Comparison of ENCODE assay signal across 1 cellular context in the genomic region with DNA sequence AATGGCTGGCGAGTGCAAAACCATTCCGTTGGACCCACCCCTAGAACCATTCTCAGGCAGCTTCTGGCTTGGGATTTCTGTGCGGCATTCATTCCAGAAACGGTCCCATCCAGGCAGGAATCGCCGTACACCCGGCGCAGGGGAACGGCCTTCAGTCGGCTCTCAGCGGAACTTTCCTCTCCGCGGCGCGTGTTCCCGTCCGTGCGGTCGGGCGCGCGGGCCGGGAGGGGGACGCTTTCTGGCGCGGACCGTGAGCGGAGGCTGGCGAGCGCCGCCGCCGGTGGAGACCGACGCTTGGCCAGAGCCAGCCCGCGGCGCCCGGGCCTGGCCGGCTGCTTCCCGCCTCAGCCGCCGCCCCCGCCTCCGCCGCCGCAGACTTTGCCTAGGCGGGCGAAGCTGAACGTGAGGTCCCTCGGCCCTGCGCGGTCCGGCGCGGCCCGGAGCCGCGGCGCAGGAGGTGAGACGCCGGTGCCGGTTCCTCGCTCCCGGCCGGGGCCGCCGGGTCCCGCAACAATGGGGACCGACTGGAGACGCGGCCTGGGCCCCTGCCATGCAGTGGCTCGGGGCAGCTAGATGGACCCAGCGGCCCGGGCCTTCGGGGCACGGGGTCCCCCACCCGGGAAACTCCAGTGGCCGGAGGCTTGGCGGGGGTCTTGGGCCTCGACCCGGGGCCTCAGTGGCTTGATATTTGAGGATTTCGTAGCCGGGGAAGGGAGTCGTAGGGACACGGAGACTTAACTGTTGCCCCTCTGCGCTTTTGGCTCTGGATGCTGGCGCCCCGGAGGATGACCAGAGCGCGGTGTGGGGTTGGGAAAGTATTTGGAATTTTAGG.
TF ChIP-seq lines count a peak whose summit lies in the region.

A gene with protein sequence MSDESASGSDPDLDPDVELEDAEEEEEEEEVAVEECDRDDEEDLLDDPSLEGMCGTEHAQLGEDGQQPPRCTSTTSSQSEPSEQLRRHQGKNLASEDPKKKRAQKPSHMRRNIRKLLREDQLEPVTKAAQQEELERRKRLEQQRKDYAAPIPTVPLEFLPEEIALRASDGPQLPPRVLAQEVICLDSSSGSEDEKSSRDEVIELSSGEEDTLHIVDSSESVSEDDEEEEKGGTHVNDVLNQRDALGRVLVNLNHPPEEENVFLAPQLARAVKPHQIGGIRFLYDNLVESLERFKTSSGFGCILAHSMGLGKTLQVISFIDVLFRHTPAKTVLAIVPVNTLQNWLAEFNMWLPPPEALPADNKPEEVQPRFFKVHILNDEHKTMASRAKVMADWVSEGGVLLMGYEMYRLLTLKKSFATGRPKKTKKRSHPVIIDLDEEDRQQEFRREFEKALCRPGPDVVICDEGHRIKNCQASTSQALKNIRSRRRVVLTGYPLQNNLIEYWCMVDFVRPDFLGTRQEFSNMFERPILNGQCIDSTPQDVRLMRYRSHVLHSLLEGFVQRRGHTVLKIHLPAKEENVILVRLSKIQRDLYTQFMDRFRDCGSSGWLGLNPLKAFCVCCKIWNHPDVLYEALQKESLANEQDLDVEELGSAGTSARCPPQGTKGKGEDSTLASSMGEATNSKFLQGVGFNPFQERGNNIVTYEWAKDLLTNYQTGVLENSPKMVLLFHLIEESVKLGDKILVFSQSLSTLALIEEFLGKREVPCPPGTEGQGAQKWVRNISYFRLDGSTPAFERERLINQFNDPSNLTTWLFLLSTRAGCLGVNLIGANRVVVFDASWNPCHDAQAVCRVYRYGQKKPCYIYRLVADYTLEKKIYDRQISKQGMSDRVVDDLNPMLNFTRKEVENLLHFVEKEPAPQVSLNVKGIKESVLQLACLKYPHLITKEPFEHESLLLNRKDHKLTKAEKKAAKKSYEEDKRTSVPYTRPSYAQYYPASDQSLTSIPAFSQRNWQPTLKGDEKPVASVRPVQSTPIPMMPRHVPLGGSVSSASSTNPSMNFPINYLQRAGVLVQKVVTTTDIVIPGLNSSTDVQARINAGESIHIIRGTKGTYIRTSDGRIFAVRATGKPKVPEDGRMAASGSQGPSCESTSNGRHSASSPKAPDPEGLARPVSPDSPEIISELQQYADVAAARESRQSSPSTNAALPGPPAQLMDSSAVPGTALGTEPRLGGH (N-terminal part only) (plus strand): TSS at position 261 of the 832 bp plus-strand sequence. CDS start 51,702 bp downstream, outside the sequence.

TF ChIP-seq in GM23338, 12 proteins besides CTCF, POLR2A, EP300 and RAD21:
- TF ChIP-seq, protein P1, sequence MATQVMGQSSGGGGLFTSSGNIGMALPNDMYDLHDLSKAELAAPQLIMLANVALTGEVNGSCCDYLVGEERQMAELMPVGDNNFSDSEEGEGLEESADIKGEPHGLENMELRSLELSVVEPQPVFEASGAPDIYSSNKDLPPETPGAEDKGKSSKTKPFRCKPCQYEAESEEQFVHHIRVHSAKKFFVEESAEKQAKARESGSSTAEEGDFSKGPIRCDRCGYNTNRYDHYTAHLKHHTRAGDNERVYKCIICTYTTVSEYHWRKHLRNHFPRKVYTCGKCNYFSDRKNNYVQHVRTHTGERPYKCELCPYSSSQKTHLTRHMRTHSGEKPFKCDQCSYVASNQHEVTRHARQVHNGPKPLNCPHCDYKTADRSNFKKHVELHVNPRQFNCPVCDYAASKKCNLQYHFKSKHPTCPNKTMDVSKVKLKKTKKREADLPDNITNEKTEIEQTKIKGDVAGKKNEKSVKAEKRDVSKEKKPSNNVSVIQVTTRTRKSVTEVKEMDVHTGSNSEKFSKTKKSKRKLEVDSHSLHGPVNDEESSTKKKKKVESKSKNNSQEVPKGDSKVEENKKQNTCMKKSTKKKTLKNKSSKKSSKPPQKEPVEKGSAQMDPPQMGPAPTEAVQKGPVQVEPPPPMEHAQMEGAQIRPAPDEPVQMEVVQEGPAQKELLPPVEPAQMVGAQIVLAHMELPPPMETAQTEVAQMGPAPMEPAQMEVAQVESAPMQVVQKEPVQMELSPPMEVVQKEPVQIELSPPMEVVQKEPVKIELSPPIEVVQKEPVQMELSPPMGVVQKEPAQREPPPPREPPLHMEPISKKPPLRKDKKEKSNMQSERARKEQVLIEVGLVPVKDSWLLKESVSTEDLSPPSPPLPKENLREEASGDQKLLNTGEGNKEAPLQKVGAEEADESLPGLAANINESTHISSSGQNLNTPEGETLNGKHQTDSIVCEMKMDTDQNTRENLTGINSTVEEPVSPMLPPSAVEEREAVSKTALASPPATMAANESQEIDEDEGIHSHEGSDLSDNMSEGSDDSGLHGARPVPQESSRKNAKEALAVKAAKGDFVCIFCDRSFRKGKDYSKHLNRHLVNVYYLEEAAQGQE (IDR thresholded peaks at IDR 0.05; ENCODE audit: unreplicated experiment), result peak; percentile 15
- TF ChIP-seq, protein P2, sequence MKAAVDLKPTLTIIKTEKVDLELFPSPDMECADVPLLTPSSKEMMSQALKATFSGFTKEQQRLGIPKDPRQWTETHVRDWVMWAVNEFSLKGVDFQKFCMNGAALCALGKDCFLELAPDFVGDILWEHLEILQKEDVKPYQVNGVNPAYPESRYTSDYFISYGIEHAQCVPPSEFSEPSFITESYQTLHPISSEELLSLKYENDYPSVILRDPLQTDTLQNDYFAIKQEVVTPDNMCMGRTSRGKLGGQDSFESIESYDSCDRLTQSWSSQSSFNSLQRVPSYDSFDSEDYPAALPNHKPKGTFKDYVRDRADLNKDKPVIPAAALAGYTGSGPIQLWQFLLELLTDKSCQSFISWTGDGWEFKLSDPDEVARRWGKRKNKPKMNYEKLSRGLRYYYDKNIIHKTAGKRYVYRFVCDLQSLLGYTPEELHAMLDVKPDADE (IDR thresholded peaks at IDR 0.05), result peak; percentile 56; the same call in 1 of the 2 replicates
- TF ChIP-seq JUNB (IDR thresholded peaks at IDR 0.05; ENCODE audit: unreplicated experiment) (no peak), EZH2 (IDR thresholded peaks at IDR 0.05; ENCODE audit: low read depth, unreplicated experiment) (no peak), ZNF114 (CRISPR knock-in tag; IDR thresholded peaks at IDR 0.05) (peak; percentile 61; the same call in 1 of the 2 replicates), POLR2AphosphoS5 (IDR thresholded peaks at IDR 0.05; ENCODE audit: low read depth) (peak; percentile 72), CREB1 (CRISPR knock-in tag; IDR thresholded peaks at IDR 0.05; ENCODE audit: low read depth) (peak; percentile 73)
